ENCODE assay signal across 23 cellular contexts in the genomic region with DNA sequence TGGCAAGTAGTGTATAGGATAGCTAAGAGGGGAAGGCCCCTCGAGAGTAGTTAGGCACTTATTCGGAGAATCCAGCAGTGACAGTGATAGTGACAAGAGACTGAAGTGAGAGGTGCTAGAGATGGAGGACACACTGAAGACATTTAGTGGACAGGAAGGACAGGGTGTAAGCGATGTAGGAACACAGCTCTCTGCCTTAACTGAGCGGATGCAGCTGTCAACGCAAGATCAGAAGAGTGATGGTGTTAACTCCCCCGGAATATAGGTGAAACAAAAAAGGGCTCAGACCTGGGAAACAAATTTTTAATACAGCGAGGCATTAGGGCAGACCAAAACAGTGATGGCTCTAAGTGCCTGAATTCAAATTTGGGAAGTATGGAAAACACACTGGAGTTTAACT.
"Had no signal": no experiment of that assay in that cellular context is flagged by ENCODE, and none has a peak within 500 bp of the region (broad histone marks: within the 10 kb centered on the region; RNA-seq: fewer than 3 reads in every experiment).

No MANE protein-coding gene starts in this region.

- H3K4me1 ChIP-seq: left ventricle myocardium inferior, right atrium auricular region, right lobe of liver, suprapubic skin, tibial artery, upper lobe of right lung had no signal

- H3K4me2 ChIP-seq: smooth muscle cell had no signal

- ATAC-seq: natural killer cell; right lobe of liver; stimulated activated effector memory CD8-positive, alpha-beta T cell treated with anti-CD3 and anti-CD28 coated beads, Interleukin-12 subunit alpha, Interleukin-12 subunit beta, amount 100 ng/mL, for 72 hours; upper lobe of right lung had no signal

- DNase-seq: hippocampal formation; kidney glomerular epithelial cell; left ventricle myocardium inferior; mesendoderm; naive B cell; natural killer cell; nephron progenitor cell; ovary; right lobe of liver; stimulated activated CD4-positive, alpha-beta T cell treated with anti-CD3 and anti-CD28 coated beads, Interleukin-12 subunit alpha, Interleukin-12 subunit beta, amount 100 ng/mL, for 4 hours; stimulated activated CD4-positive, alpha-beta T cell treated with anti-CD3 and anti-CD28 coated beads, Interleukin-15, amount 100 ng/mL, for 24 hours; stimulated activated CD4-positive, alpha-beta T cell treated with anti-CD3 and anti-CD28 coated beads, Interleukin-2, amount 100 ng/mL, for 24 hours; stimulated activated CD4-positive, alpha-beta T cell treated with anti-CD3 and anti-CD28 coated beads, Interleukin-4, amount 100 ng/mL, for 1 hour; stimulated activated naive CD4-positive, alpha-beta T cell; tibial artery; trophoblast cell; upper lobe of right lung had no signal

- H3K27ac ChIP-seq: left ventricle myocardium inferior, ovary, right atrium auricular region, right lobe of liver, suprapubic skin, thoracic aorta, tibial artery, upper lobe of right lung had no signal

- H3K9me3 ChIP-seq: left ventricle myocardium inferior, ovary, right atrium auricular region, right lobe of liver, suprapubic skin, thoracic aorta, tibial artery, upper lobe of right lung had no signal

- H3K36me3 ChIP-seq: ovary had no signal

- H3K4me3 ChIP-seq: left ventricle myocardium inferior, lung, ovary, right atrium auricular region, right lobe of liver, smooth muscle cell, suprapubic skin, thoracic aorta, tibial artery, upper lobe of right lung had no signal

- H3K27me3 ChIP-seq: ovary, right atrium auricular region, right lobe of liver, suprapubic skin, tibial artery, upper lobe of right lung had no signal
